17 cellular contexts compared by ENCODE assay signal in genomic region chr13:19567820-19568534, GRCh38. TPM values are rescaled to one million over a fixed set of nuclear protein-coding genes. Genes with fewer than 3 reads are reported as not detected.
A peak's percentile ranks its signal among the peaks of the same experiment; 100 is the strongest.
DNase-seq lines count a peak whose midpoint lies in the region; ATAC-seq and TF ChIP-seq lines count a peak whose summit lies in the region.
"Had no signal": no experiment of that assay in that cellular context is flagged by ENCODE, and none has a peak within 500 bp of the region (broad histone marks: within the 10 kb centered on the region; RNA-seq: fewer than 3 reads in every experiment).

No MANE protein-coding gene starts in this region.

- ATAC-seq in GM18858 (IDR thresholded peaks at IDR 0.05; ENCODE audit: unreplicated experiment) (peak; percentile 71), GM21515 (IDR thresholded peaks at IDR 0.05; ENCODE audit: unreplicated experiment) (peak; percentile 71), HG03060 (IDR thresholded peaks at IDR 0.05; ENCODE audit: low read depth, unreplicated experiment) (peak; percentile 72), heart left ventricle (no peak)
- no peak for ATAC-seq in activated CD8-positive, alpha-beta T cell treated with anti-CD3 and anti-CD28 coated beads for 36 hours

- no peaks in the 10 kb centered on the region for H3K27me3 ChIP-seq in OCI-LY3 (ENCODE audit: low read depth, low read length)
- peaks cover 3 to 19% (median 7%) of the 10 kb centered on the region in 9 donors for H3K27me3 ChIP-seq in heart left ventricle

- no peak overlapping the region for H2AFZ ChIP-seq in OCI-LY3 (ENCODE audit: low read depth, low read length)

- no peak overlapping the region; the same call in 1 of the 2 replicates for H3K9ac ChIP-seq in OCI-LY3 (ENCODE audit: low read length)

- CTCF ChIA-PET in activated CD8-positive, alpha-beta T cell treated with anti-CD3 and anti-CD28 coated beads for 36 hours (lab: Charles Lee): interaction anchor here (2.4 kb wide), 1 partner anchor 19 kb away, joined by 9 read pairs; no protein-coding TSS in a partner anchor

- H3K36me3 ChIP-seq in OCI-LY3 (replicated peaks; ENCODE audit: low read depth, low read length) (no peaks in the 10 kb centered on the region), heart left ventricle (no peaks in the 10 kb centered on the region)

- no peaks in the 10 kb centered on the region for H3K9me3 Mint-ChIP-seq in activated CD8-positive, alpha-beta T cell treated with anti-CD3 and anti-CD28 coated beads for 36 hours
- H3K9me3 Mint-ChIP-seq: activated CD4-positive, alpha-beta memory T cell treated with anti-CD3 and anti-CD28 coated beads, Interleukin-2, amount 10 ng/mL, durations not matched to agents 7 days and 5 days; stimulated activated naive CD8-positive, alpha-beta T cell treated with anti-CD3 and anti-CD28 coated beads, Interleukin-15, Interleukin-2, amounts not matched to agents 100 ng/mL and 50 ng/mL, for 24 hours had no signal

- H3K27ac Mint-ChIP-seq in activated CD8-positive, alpha-beta T cell treated with anti-CD3 and anti-CD28 coated beads for 36 hours: no peak overlapping the region
- H3K27ac Mint-ChIP-seq: activated CD4-positive, alpha-beta memory T cell treated with anti-CD3 and anti-CD28 coated beads, Interleukin-2, amount 10 ng/mL, durations not matched to agents 7 days and 5 days; activated naive CD8-positive, alpha-beta T cell; stimulated activated naive CD8-positive, alpha-beta T cell treated with anti-CD3 and anti-CD28 coated beads, Interleukin-15, Interleukin-2, amounts not matched to agents 100 ng/mL and 50 ng/mL, for 24 hours had no signal

- WGBS in heart left ventricle, 4 donors: 45 to 69% (median 58%) methylated on average over 1 of the region's 1 CpG

- no peak overlapping the region for H3K4me3 Mint-ChIP-seq in activated CD8-positive, alpha-beta T cell treated with anti-CD3 and anti-CD28 coated beads for 36 hours
- H3K4me3 Mint-ChIP-seq: activated CD4-positive, alpha-beta memory T cell treated with anti-CD3 and anti-CD28 coated beads, Interleukin-2, amount 10 ng/mL, durations not matched to agents 7 days and 5 days; activated naive CD8-positive, alpha-beta T cell; stimulated activated naive CD8-positive, alpha-beta T cell treated with anti-CD3 and anti-CD28 coated beads, Interleukin-15, Interleukin-2, amounts not matched to agents 100 ng/mL and 50 ng/mL, for 24 hours had no signal

- H3K4me1 ChIP-seq in OCI-LY3 (ENCODE audit: low read length) (peaks cover 51% of the 10 kb centered on the region), heart left ventricle (peaks cover 0 to 5% (median 0%) of the 10 kb centered on the region in 12 donors)

- intact Hi-C loops in heart left ventricle (cut with DNase I): no loop called here
- intact Hi-C loops in activated CD8-positive, alpha-beta T cell treated with anti-CD3 and anti-CD28 coated beads for 36 hours (cut with micrococcal nuclease): no loop called here

- DNase-seq in cerebellar cortex (ENCODE audit: low spot score) (no peak), DMS 273 treated with DMSO at 0.1 percent for 48 hours (lab: John Stamatoyannopoulos, UW) (no peak), heart left ventricle (no peak)
- no peak for DNase-seq in activated CD8-positive, alpha-beta T cell treated with anti-CD3 and anti-CD28 coated beads for 36 hours
- DNase-seq: activated CD4-positive, alpha-beta memory T cell treated with anti-CD3 and anti-CD28 coated beads, Interleukin-2, amount 10 ng/mL, durations not matched to agents 7 days and 5 days; cortex of kidney; GF-D8; stimulated activated CD4-positive, alpha-beta T cell treated with anti-CD3 and anti-CD28 coated beads, Interleukin-15, amount 100 ng/mL, for 24 hours had no signal

- peaks cover 2% of the 10 kb centered on the region for H3K27me3 Mint-ChIP-seq in activated CD8-positive, alpha-beta T cell treated with anti-CD3 and anti-CD28 coated beads for 36 hours

- H3K79me2 ChIP-seq in OCI-LY3 (ENCODE audit: low read length): no peaks in the 10 kb centered on the region

- H4K20me1 ChIP-seq in OCI-LY3 (ENCODE audit: insufficient read depth, low read length): no peaks in the 10 kb centered on the region

- H3K4me2 ChIP-seq in OCI-LY3 (ENCODE audit: low read length): peak overlapping the region; percentile 74

- H3K4me3 ChIP-seq in OCI-LY3 (ENCODE audit: low read length): peak overlapping the region; percentile 34; the same call in 1 of the 2 replicates
- no peak overlapping the region for H3K4me3 ChIP-seq in heart left ventricle

- H3K9me3 ChIP-seq in OCI-LY3 (ENCODE audit: insufficient read depth, low read length) (no peaks in the 10 kb centered on the region), heart left ventricle (no peaks in the 10 kb centered on the region)

- no peaks in the 10 kb centered on the region for H3K4me1 Mint-ChIP-seq in activated CD8-positive, alpha-beta T cell treated with anti-CD3 and anti-CD28 coated beads for 36 hours (ENCODE audit: low read depth)

- TF ChIP-seq POLR2A in heart left ventricle (IDR thresholded peaks at IDR 0.05): no peak

- TF ChIP-seq CTCF in OCI-LY3 (IDR thresholded peaks at IDR 0.05; ENCODE audit: low read depth, low read length) (no peak), heart left ventricle (IDR thresholded peaks at IDR 0.05) (no peak)
- no peak for TF ChIP-seq CTCF in activated CD8-positive, alpha-beta T cell treated with anti-CD3 and anti-CD28 coated beads for 36 hours (IDR thresholded peaks at IDR 0.05)

- H3K27ac ChIP-seq in OCI-LY3 (ENCODE audit: low read length): peak overlapping the region; percentile 85
- no peak overlapping the region for H3K27ac ChIP-seq in heart left ventricle
- H3K27ac ChIP-seq: HL-60 had no signal

- H3K36me3 Mint-ChIP-seq in activated CD8-positive, alpha-beta T cell treated with anti-CD3 and anti-CD28 coated beads for 36 hours (ENCODE audit: low read depth): no peaks in the 10 kb centered on the region

- POLR2A ChIA-PET in activated CD8-positive, alpha-beta T cell treated with anti-CD3 and anti-CD28 coated beads for 36 hours (lab: Charles Lee): no interaction called here

RNA-seq across cellular contexts. Expression of gene TPTE2, which starts 6.6 kb away (rescaled TPM):
- total RNA-seq in heart left ventricle: not detected
- not detected for polyA plus RNA-seq in heart left ventricle
- total RNA-seq in activated CD8-positive, alpha-beta T cell treated with anti-CD3 and anti-CD28 coated beads for 36 hours: under 1 TPM; 0.22 to 0.27 TPM
- total RNA-seq: fibroblast of villous mesenchyme had no signal
- polyA plus RNA-seq: BJ had no signal

Comparison
In these comparisons a context has a peak if more than half of its experiments do, and no peak if none do; other contexts are left out.
1. ATAC-seq: peak in GM18858 (single experiment), GM21515 (single experiment) and HG03060 (single experiment); none in heart left ventricle (0 of 4) and activated CD8-positive, alpha-beta T cell treated with anti-CD3 and anti-CD28 coated beads for 36 hours (single experiment).